In the genomic region with DNA sequence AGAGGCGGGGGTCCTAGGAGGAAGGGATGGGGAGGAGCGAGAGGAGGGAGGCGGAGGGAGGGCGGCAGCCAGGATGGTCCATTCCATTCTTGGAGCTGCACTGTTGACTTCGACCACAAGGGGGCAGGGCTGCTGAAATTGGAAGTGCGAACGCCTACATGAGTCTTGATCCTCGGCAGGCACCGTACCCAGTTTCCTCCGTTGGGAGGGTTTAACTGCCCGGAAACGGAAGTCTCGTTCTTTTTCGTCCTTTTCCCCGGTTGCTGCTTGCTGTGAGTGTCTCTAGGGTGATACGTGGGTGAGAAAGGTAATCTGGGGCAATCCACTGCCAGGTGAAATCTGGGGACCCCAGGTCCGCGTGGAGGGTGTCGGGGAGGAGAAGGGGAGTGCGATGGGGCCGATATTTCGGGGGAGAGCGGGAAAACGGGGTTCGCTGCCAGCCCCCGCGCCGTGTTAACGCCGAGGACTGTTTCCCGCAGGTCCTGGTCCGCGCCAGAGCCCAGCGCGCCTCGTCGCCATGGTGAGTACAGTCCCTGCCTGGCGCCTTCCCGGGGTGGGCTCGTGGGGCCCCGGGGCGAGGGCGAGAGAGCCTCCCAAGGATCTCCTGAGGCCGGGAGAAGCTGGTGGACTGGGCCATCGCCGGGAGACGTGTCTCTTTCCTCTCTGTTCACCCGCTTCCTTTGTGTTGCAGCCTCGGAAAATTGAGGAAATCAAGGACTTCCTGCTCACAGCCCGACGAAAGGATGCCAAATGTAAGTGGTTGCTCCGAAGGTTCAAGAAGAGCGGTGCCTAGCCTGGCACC, we compare ENCODE assay signal across 1 cellular context.
TF ChIP-seq lines count a peak whose summit lies in the region.

A gene (plus strand): TSS at position 240 of the 802 bp plus-strand sequence. CDS start 278 bp downstream, at position 518.

TF ChIP-seq in GM12878, 131 proteins besides CTCF, POLR2A, EP300 and RAD21 (continued from another document and continues in another):
- TF ChIP-seq, protein P1, sequence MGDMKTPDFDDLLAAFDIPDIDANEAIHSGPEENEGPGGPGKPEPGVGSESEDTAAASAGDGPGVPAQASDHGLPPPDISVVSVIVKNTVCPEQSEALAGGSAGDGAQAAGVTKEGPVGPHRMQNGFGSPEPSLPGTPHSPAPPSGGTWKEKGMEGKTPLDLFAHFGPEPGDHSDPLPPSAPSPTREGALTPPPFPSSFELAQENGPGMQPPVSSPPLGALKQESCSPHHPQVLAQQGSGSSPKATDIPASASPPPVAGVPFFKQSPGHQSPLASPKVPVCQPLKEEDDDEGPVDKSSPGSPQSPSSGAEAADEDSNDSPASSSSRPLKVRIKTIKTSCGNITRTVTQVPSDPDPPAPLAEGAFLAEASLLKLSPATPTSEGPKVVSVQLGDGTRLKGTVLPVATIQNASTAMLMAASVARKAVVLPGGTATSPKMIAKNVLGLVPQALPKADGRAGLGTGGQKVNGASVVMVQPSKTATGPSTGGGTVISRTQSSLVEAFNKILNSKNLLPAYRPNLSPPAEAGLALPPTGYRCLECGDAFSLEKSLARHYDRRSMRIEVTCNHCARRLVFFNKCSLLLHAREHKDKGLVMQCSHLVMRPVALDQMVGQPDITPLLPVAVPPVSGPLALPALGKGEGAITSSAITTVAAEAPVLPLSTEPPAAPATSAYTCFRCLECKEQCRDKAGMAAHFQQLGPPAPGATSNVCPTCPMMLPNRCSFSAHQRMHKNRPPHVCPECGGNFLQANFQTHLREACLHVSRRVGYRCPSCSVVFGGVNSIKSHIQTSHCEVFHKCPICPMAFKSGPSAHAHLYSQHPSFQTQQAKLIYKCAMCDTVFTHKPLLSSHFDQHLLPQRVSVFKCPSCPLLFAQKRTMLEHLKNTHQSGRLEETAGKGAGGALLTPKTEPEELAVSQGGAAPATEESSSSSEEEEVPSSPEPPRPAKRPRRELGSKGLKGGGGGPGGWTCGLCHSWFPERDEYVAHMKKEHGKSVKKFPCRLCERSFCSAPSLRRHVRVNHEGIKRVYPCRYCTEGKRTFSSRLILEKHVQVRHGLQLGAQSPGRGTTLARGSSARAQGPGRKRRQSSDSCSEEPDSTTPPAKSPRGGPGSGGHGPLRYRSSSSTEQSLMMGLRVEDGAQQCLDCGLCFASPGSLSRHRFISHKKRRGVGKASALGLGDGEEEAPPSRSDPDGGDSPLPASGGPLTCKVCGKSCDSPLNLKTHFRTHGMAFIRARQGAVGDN (IDR thresholded peaks at IDR 0.05): peak; percentile 75
- peak; percentile 95 for TF ChIP-seq WRNIP1 (IDR thresholded peaks at IDR 0.05; ENCODE audit: borderline replicate concordance, low read depth, low read length)
- peak; percentile 97 for TF ChIP-seq MYC (IDR thresholded peaks at IDR 0.05; ENCODE audit: insufficient read depth, insufficient read length, insufficient replicate concordance, low read length, severe bottlenecking)
- TF ChIP-seq, protein P2, sequence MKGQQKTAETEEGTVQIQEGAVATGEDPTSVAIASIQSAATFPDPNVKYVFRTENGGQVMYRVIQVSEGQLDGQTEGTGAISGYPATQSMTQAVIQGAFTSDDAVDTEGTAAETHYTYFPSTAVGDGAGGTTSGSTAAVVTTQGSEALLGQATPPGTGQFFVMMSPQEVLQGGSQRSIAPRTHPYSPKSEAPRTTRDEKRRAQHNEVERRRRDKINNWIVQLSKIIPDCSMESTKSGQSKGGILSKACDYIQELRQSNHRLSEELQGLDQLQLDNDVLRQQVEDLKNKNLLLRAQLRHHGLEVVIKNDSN (IDR thresholded peaks at IDR 0.05; ENCODE audit: borderline replicate concordance, extremely low read length, insufficient read depth, low read depth, low read length): no peak
- TF ChIP-seq MYB (IDR thresholded peaks at IDR 0.05; ENCODE audit: borderline replicate concordance, low read depth, low read length): peak; percentile 48; the same call in 1 of the 2 replicates
- TF ChIP-seq, protein P3, sequence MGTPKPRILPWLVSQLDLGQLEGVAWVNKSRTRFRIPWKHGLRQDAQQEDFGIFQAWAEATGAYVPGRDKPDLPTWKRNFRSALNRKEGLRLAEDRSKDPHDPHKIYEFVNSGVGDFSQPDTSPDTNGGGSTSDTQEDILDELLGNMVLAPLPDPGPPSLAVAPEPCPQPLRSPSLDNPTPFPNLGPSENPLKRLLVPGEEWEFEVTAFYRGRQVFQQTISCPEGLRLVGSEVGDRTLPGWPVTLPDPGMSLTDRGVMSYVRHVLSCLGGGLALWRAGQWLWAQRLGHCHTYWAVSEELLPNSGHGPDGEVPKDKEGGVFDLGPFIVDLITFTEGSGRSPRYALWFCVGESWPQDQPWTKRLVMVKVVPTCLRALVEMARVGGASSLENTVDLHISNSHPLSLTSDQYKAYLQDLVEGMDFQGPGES (IDR thresholded peaks at IDR 0.05): 0 out of 2 replicates have a peak, but pooled peaks have one; percentile 14
- TF ChIP-seq, protein P4, sequence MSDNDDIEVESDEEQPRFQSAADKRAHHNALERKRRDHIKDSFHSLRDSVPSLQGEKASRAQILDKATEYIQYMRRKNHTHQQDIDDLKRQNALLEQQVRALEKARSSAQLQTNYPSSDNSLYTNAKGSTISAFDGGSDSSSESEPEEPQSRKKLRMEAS (IDR thresholded peaks at IDR 0.05; ENCODE audit: low read depth, low read length): peak; percentile 94
- no peak for TF ChIP-seq CBX3 (IDR thresholded peaks at IDR 0.05; ENCODE audit: borderline replicate concordance, low read depth)
- TF ChIP-seq PAX5 (IDR thresholded peaks at IDR 0.05; ENCODE audit: borderline replicate concordance, low read depth, low read length): no peak; the same call in 1 of the 2 replicates
- TF ChIP-seq, protein P5, sequence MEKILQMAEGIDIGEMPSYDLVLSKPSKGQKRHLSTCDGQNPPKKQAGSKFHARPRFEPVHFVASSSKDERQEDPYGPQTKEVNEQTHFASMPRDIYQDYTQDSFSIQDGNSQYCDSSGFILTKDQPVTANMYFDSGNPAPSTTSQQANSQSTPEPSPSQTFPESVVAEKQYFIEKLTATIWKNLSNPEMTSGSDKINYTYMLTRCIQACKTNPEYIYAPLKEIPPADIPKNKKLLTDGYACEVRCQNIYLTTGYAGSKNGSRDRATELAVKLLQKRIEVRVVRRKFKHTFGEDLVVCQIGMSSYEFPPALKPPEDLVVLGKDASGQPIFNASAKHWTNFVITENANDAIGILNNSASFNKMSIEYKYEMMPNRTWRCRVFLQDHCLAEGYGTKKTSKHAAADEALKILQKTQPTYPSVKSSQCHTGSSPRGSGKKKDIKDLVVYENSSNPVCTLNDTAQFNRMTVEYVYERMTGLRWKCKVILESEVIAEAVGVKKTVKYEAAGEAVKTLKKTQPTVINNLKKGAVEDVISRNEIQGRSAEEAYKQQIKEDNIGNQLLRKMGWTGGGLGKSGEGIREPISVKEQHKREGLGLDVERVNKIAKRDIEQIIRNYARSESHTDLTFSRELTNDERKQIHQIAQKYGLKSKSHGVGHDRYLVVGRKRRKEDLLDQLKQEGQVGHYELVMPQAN (conservative IDR thresholded peaks at IDR 0.05): peak; percentile 92
- TF ChIP-seq ZNF217 (IDR thresholded peaks at IDR 0.05): no peak
- peak; percentile 17 to 80; a peak in 2 of 4 replicates for TF ChIP-seq SRF (IDR thresholded peaks at IDR 0.05; ENCODE audit: low read depth in 2 of 2, low read length in 2 of 2)
- no peak for TF ChIP-seq JUNB (IDR thresholded peaks at IDR 0.05)
- TF ChIP-seq, protein P6, sequence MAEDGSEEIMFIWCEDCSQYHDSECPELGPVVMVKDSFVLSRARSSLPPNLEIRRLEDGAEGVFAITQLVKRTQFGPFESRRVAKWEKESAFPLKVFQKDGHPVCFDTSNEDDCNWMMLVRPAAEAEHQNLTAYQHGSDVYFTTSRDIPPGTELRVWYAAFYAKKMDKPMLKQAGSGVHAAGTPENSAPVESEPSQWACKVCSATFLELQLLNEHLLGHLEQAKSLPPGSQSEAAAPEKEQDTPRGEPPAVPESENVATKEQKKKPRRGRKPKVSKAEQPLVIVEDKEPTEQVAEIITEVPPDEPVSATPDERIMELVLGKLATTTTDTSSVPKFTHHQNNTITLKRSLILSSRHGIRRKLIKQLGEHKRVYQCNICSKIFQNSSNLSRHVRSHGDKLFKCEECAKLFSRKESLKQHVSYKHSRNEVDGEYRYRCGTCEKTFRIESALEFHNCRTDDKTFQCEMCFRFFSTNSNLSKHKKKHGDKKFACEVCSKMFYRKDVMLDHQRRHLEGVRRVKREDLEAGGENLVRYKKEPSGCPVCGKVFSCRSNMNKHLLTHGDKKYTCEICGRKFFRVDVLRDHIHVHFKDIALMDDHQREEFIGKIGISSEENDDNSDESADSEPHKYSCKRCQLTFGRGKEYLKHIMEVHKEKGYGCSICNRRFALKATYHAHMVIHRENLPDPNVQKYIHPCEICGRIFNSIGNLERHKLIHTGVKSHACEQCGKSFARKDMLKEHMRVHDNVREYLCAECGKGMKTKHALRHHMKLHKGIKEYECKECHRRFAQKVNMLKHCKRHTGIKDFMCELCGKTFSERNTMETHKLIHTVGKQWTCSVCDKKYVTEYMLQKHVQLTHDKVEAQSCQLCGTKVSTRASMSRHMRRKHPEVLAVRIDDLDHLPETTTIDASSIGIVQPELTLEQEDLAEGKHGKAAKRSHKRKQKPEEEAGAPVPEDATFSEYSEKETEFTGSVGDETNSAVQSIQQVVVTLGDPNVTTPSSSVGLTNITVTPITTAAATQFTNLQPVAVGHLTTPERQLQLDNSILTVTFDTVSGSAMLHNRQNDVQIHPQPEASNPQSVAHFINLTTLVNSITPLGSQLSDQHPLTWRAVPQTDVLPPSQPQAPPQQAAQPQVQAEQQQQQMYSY (CRISPR knock-in tag; IDR thresholded peaks at IDR 0.05): peak; percentile 67; the same call in 1 of the 2 replicates
- TF ChIP-seq, protein P7, sequence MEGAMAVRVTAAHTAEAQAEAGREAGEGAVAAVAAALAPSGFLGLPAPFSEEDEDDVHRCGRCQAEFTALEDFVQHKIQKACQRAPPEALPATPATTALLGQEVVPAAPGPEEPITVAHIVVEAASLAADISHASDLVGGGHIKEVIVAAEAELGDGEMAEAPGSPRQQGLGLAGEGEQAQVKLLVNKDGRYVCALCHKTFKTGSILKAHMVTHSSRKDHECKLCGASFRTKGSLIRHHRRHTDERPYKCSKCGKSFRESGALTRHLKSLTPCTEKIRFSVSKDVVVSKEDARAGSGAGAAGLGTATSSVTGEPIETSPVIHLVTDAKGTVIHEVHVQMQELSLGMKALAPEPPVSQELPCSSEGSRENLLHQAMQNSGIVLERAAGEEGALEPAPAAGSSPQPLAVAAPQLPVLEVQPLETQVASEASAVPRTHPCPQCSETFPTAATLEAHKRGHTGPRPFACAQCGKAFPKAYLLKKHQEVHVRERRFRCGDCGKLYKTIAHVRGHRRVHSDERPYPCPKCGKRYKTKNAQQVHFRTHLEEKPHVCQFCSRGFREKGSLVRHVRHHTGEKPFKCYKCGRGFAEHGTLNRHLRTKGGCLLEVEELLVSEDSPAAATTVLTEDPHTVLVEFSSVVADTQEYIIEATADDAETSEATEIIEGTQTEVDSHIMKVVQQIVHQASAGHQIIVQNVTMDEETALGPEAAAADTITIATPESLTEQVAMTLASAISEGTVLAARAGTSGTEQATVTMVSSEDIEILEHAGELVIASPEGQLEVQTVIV (IDR thresholded peaks at IDR 0.05; ENCODE audit: borderline replicate concordance, partially characterized antibody): peak; percentile 68
- TF ChIP-seq FOS (IDR thresholded peaks at IDR 0.05; ENCODE audit: borderline replicate concordance, extremely low read depth, insufficient read length): no peak
- TF ChIP-seq MTA2 (IDR thresholded peaks at IDR 0.05; ENCODE audit: low read depth): peak; percentile 39
- TF ChIP-seq NFXL1 (IDR thresholded peaks at IDR 0.05; ENCODE audit: borderline replicate concordance): no peak
- TF ChIP-seq, protein P8, sequence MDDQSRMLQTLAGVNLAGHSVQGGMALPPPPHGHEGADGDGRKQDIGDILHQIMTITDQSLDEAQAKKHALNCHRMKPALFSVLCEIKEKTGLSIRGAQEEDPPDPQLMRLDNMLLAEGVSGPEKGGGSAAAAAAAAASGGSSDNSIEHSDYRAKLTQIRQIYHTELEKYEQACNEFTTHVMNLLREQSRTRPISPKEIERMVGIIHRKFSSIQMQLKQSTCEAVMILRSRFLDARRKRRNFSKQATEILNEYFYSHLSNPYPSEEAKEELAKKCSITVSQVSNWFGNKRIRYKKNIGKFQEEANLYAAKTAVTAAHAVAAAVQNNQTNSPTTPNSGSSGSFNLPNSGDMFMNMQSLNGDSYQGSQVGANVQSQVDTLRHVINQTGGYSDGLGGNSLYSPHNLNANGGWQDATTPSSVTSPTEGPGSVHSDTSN (IDR thresholded peaks at IDR 0.05; ENCODE audit: insufficient replicate concordance, low read depth, low read length): no peak
- TF ChIP-seq HDGF (IDR thresholded peaks at IDR 0.05): no peak
- TF ChIP-seq TCF12 (IDR thresholded peaks at IDR 0.05; ENCODE audit: low read depth, low read length): no peak; the same call in 1 of the 2 replicates
- no peak for TF ChIP-seq ZNF622 (IDR thresholded peaks at IDR 0.05)
- TF ChIP-seq, protein P9, sequence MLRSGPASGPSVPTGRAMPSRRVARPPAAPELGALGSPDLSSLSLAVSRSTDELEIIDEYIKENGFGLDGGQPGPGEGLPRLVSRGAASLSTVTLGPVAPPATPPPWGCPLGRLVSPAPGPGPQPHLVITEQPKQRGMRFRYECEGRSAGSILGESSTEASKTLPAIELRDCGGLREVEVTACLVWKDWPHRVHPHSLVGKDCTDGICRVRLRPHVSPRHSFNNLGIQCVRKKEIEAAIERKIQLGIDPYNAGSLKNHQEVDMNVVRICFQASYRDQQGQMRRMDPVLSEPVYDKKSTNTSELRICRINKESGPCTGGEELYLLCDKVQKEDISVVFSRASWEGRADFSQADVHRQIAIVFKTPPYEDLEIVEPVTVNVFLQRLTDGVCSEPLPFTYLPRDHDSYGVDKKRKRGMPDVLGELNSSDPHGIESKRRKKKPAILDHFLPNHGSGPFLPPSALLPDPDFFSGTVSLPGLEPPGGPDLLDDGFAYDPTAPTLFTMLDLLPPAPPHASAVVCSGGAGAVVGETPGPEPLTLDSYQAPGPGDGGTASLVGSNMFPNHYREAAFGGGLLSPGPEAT (IDR thresholded peaks at IDR 0.05; ENCODE audit: low read depth): peak; percentile 83
- TF ChIP-seq ZSCAN29 (IDR thresholded peaks at IDR 0.05): peak; percentile 40; the same call in 1 of the 2 replicates
- TF ChIP-seq, protein P10, sequence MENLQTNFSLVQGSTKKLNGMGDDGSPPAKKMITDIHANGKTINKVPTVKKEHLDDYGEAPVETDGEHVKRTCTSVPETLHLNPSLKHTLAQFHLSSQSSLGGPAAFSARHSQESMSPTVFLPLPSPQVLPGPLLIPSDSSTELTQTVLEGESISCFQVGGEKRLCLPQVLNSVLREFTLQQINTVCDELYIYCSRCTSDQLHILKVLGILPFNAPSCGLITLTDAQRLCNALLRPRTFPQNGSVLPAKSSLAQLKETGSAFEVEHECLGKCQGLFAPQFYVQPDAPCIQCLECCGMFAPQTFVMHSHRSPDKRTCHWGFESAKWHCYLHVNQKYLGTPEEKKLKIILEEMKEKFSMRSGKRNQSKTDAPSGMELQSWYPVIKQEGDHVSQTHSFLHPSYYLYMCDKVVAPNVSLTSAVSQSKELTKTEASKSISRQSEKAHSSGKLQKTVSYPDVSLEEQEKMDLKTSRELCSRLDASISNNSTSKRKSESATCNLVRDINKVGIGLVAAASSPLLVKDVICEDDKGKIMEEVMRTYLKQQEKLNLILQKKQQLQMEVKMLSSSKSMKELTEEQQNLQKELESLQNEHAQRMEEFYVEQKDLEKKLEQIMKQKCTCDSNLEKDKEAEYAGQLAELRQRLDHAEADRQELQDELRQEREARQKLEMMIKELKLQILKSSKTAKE (IDR thresholded peaks at IDR 0.05; ENCODE audit: low read depth, poor library complexity, severe bottlenecking): peak; percentile 75
- TF ChIP-seq BRCA1 (IDR thresholded peaks at IDR 0.05; ENCODE audit: low read depth, low read length): no peak
- no peak; the same call in 1 of the 2 replicates for TF ChIP-seq CBX5 (IDR thresholded peaks at IDR 0.05; ENCODE audit: low read depth)
- TF ChIP-seq MXI1 (IDR thresholded peaks at IDR 0.05; ENCODE audit: low read depth, low read length): peak; percentile 97
